ENCODE assay signal across 24 cellular contexts in the genomic region with DNA sequence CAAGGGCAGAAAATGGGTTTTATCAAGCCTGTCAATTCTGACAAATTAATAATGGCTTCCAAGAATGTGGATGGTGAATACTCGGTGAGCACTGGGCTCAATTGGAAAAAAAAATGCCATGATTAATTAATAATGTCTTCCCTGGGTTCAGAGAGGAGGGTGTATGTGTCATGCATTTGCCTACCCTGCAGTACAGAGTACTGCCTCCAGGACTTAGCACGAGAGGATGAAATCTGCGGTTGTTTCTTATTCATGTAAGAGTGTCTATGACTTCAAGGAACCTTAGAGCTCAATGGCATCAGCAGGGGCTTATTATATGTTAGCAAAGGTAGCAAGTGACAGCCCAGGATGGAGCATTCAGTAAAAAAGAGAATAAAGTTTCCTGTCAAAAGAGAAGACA.
"Had no signal": no experiment of that assay in that cellular context is flagged by ENCODE, and none has a peak within 500 bp of the region (broad histone marks: within the 10 kb centered on the region; RNA-seq: fewer than 3 reads in every experiment).

No MANE protein-coding gene starts in this region.

- H3K4me3 ChIP-seq: cardiac muscle cell, MG63 had no signal

- H3K27me3 ChIP-seq: cardiac muscle cell, MG63 had no signal

- H3K9me3 ChIP-seq: MG63 had no signal

- H3K27ac Mint-ChIP-seq: activated CD4-positive, alpha-beta memory T cell treated with anti-CD3 and anti-CD28 coated beads for 36 hours; activated CD4-positive, alpha-beta T cell treated with anti-CD3 and anti-CD28 coated beads, Interleukin-2, amount 10 ng/mL, durations not matched to agents 7 days and 5 days; activated naive CD4-positive, alpha-beta T cell treated with anti-CD3 and anti-CD28 coated beads, Interleukin-2, amount 50 U/mL, for 72 hours; brain; T-helper 1 cell treated with Interleukin-12 subunit alpha and Interleukin-12 subunit beta and Interleukin-4 antibody, amounts not matched to agents 30 μg/mL and 1 μg/mL, for 36 hours had no signal

- DNase-seq: activated CD4-positive, alpha-beta memory T cell treated with anti-CD3 and anti-CD28 coated beads for 36 hours; activated CD4-positive, alpha-beta T cell treated with anti-CD3 and anti-CD28 coated beads, Interleukin-2, amount 10 ng/mL, durations not matched to agents 7 days and 5 days; activated CD4-positive, CD25-positive, alpha-beta regulatory T cell; activated CD8-positive, alpha-beta memory T cell treated with anti-CD3 and anti-CD28 coated beads for 24 hours; activated effector memory CD4-positive, alpha-beta T cell treated with anti-CD3 and anti-CD28 coated beads, Interleukin-2, amount 50 U/mL, for 16 hours; activated naive CD4-positive, alpha-beta T cell treated with Interleukin-2 at 50 U/mL for 16 hours; activated T-cell treated with anti-CD3 and anti-CD28 coated beads, Interleukin-2, amount 50 U/mL, for 4 hours; amygdala; MG63; MV-4-11; NCI-H1092 treated with DMSO at 0.1 percent for 48 hours; NCI-H1417 treated with DMSO at 0.1 percent for 48 hours; NCI-H1694; NCI-H2029 treated with DMSO at 0.1 percent for 48 hours; NCI-H345; NCI-H510A; NCI-H526 treated with DMSO at 0.1 percent for 48 hours; PC-3; SHP77 treated with DMSO at 0.1 percent for 48 hours had no signal

- H3K36me3 ChIP-seq: cardiac muscle cell, MG63 had no signal

- H3K4me1 Mint-ChIP-seq: activated CD4-positive, alpha-beta T cell treated with anti-CD3 and anti-CD28 coated beads, Interleukin-2, amount 10 ng/mL, durations not matched to agents 7 days and 5 days had no signal

- H3K36me3 Mint-ChIP-seq: activated CD4-positive, alpha-beta memory T cell treated with anti-CD3 and anti-CD28 coated beads for 36 hours; activated naive CD4-positive, alpha-beta T cell treated with anti-CD3 and anti-CD28 coated beads, Interleukin-2, amount 50 U/mL, for 72 hours; brain had no signal

- H3K4me3 Mint-ChIP-seq: activated CD4-positive, alpha-beta memory T cell treated with anti-CD3 and anti-CD28 coated beads for 36 hours; activated CD4-positive, alpha-beta T cell treated with anti-CD3 and anti-CD28 coated beads, Interleukin-2, amount 10 ng/mL, durations not matched to agents 7 days and 5 days; activated T-cell treated with anti-CD3 and anti-CD28 coated beads, Interleukin-2, amount 50 U/mL, for 4 hours; brain; T-helper 1 cell treated with Interleukin-12 subunit alpha and Interleukin-12 subunit beta and Interleukin-4 antibody, amounts not matched to agents 30 μg/mL and 1 μg/mL, for 36 hours had no signal

- H3K9me3 Mint-ChIP-seq: activated CD4-positive, alpha-beta memory T cell treated with anti-CD3 and anti-CD28 coated beads for 36 hours; activated CD4-positive, alpha-beta T cell treated with anti-CD3 and anti-CD28 coated beads, Interleukin-2, amount 10 ng/mL, durations not matched to agents 7 days and 5 days; activated T-cell treated with anti-CD3 and anti-CD28 coated beads, Interleukin-2, amount 50 U/mL, for 4 hours; brain; T-helper 1 cell treated with Interleukin-12 subunit alpha and Interleukin-12 subunit beta and Interleukin-4 antibody, amounts not matched to agents 30 μg/mL and 1 μg/mL, for 36 hours had no signal

- H3K27me3 Mint-ChIP-seq: activated CD4-positive, alpha-beta memory T cell treated with anti-CD3 and anti-CD28 coated beads for 36 hours; activated CD4-positive, alpha-beta T cell treated with anti-CD3 and anti-CD28 coated beads, Interleukin-2, amount 10 ng/mL, durations not matched to agents 7 days and 5 days; brain had no signal

- H3K27ac ChIP-seq: cardiac muscle cell had no signal

- FAIRE-seq: RCC 7860 had no signal
